ENCODE assay signal across 9 cellular contexts in the genomic region with DNA sequence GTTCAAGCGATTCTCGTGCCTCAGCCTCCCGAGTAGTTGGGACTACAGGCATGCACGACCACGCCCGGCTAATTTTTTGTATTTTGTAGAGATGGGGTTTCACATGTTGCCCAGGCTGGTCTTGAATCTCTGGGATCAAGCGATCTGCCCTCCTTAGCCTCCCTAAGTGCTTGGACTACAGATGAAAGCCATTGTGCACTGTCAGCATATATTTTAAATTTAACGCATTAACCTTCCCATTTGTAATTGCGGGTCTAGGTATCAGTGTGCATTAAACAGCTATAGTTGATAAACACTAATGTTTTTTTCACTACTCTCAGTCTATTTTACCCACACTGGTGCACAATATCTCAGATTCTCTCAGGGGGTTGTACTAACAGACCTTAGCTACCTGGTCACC.
"Had no signal": no experiment of that assay in that cellular context is flagged by ENCODE, and none has a peak within 500 bp of the region (broad histone marks: within the 10 kb centered on the region; RNA-seq: fewer than 3 reads in every experiment).

No MANE protein-coding gene starts in this region.

- H3K36me3 ChIP-seq: HAP-1 had no signal

- FAIRE-seq: HTR-8/SVneo had no signal

- H3K4me2 ChIP-seq: KMS-11 had no signal

- H3K9ac ChIP-seq: GM23248, KMS-11 had no signal

- H3K4me3 ChIP-seq: GM23248, HAP-1 had no signal

- H3K4me1 ChIP-seq: HAP-1 had no signal

- DNase-seq: GM23248, H7, HFFc6, Karpas-422, KBM-7 had no signal

- H3K9me3 ChIP-seq: HAP-1 had no signal

- ATAC-seq: HCT116 had no signal

- H3K27ac ChIP-seq: GM23248, KMS-11 had no signal

- H2AFZ ChIP-seq: GM23248 had no signal
